1 cellular context compared by ENCODE assay signal in genomic region chr11:41779401-41779960, GRCh38.
TF ChIP-seq lines count a peak whose summit lies in the region.

No MANE protein-coding gene starts in this region.

TF ChIP-seq in GM23338, 12 proteins besides CTCF, POLR2A, EP300 and RAD21 (continued from another document):
- no peak for TF ChIP-seq REST (IDR thresholded peaks at IDR 0.05; ENCODE audit: unreplicated experiment)
TF ChIP-seq in GM23338: peak in this region for 0.
